ENCODE assay signal across 9 cellular contexts in the genomic region with DNA sequence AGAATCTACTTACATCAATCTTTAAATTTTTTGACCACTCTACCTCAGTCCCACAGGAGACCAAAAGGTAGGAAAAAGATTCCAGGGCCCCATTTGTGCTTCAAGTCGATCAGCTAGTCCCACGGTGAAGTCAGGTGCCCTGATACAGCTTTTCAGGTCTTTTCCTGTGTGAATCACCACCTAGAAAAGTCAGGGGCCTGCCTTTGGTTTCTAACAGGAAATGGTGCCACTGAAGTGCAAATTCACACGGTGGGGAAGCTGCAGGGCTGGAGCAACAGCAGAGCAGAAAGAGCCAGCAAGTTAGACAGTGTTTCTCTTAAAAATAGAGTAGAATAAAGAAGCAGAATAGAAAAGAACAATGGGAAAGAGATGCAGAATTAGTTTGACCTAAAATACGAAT.
DNase-seq lines count a peak whose midpoint lies in the region; ATAC-seq and TF ChIP-seq lines count a peak whose summit lies in the region.
"Had no signal": no experiment of that assay in that cellular context is flagged by ENCODE, and none has a peak within 500 bp of the region (broad histone marks: within the 10 kb centered on the region; RNA-seq: fewer than 3 reads in every experiment).

No MANE protein-coding gene starts in this region.

- peaks cover 40% of the 10 kb centered on the region for H3K4me1 Mint-ChIP-seq in type B pancreatic cell (ENCODE audit: unreplicated experiment)

- peak; percentile 62 for DNase-seq in ELF-1 (ENCODE audit: low read depth, low spot score)
- peak; percentile 24 to 32 for DNase-seq in Kasumi-1 (lab: John Stamatoyannopoulos, UW)
- peak; percentile 53 for DNase-seq in activated T-helper 1 cell treated with Interleukin-2 at 50 U/mL for 16 hours (ENCODE audit: low read depth)
- no peak for DNase-seq in right lobe of liver
- no peak for DNase-seq in type B pancreatic cell (ENCODE audit: extremely low spot score, unreplicated experiment)
- no peak for DNase-seq in NCI-H2227 treated with DMSO at 0.1 percent for 48 hours (lab: John Stamatoyannopoulos, UW)
- no peak for DNase-seq in left lobe of liver (ENCODE audit: low spot score)

- peaks cover 0 to 17% (median 0%) of the 10 kb centered on the region in 4 donors for H3K4me1 ChIP-seq in right lobe of liver

- no peaks in the 10 kb centered on the region for H3K36me3 ChIP-seq in right lobe of liver

- peak; percentile 92 for ATAC-seq in GM21576 (IDR thresholded peaks at IDR 0.05; ENCODE audit: unreplicated experiment)
- peak; percentile 18 to 53 (median 34) for ATAC-seq in right lobe of liver
- ATAC-seq in left lobe of liver: no peak
- ATAC-seq: HCT116 had no signal

- H3K4me3 ChIP-seq in right lobe of liver: no peak overlapping the region

- H3K27me3 Mint-ChIP-seq in type B pancreatic cell: no peaks in the 10 kb centered on the region

- peaks cover 4% of the 10 kb centered on the region for H3K9me3 Mint-ChIP-seq in type B pancreatic cell

- H3K4me3 Mint-ChIP-seq in type B pancreatic cell: peak overlapping the region; percentile 30

- no peak for TF ChIP-seq POLR2A in right lobe of liver (IDR thresholded peaks at IDR 0.05)

- no peaks in the 10 kb centered on the region for H3K27me3 ChIP-seq in right lobe of liver

- peaks cover 12% of the 10 kb centered on the region for H3K36me3 Mint-ChIP-seq in type B pancreatic cell

- WGBS in right lobe of liver (ENCODE audit: insufficient coverage, low coverage, low lambda C conversion rate, missing lambda C conversion rate): 49% methylated on average over 4 of the region's 4 CpGs

- peak overlapping the region; percentile 72 for H3K27ac Mint-ChIP-seq in type B pancreatic cell

- intact Hi-C loops in right lobe of liver (cut with DNase I): no loop called here

- H3K9me3 ChIP-seq in right lobe of liver: no peaks in the 10 kb centered on the region

- TF ChIP-seq CTCF in right lobe of liver (IDR thresholded peaks at IDR 0.05) (no peak), type B pancreatic cell (conservative IDR thresholded peaks at IDR 0.05) (no peak)

- H3K27ac ChIP-seq in right lobe of liver: peak overlapping the region in 1 of 3 donors; percentile 2

Comparison
In these comparisons a context has a peak if more than half of its experiments do, and no peak if none do; other contexts are left out.
1. DNase-seq: peak in ELF-1 (single experiment), Kasumi-1 (2 of 2) and activated T-helper 1 cell treated with Interleukin-2 at 50 U/mL for 16 hours (single experiment); none in right lobe of liver (0 of 3), type B pancreatic cell (single experiment), NCI-H2227 treated with DMSO at 0.1 percent for 48 hours (single experiment) and left lobe of liver (single experiment).